In the genomic region with DNA sequence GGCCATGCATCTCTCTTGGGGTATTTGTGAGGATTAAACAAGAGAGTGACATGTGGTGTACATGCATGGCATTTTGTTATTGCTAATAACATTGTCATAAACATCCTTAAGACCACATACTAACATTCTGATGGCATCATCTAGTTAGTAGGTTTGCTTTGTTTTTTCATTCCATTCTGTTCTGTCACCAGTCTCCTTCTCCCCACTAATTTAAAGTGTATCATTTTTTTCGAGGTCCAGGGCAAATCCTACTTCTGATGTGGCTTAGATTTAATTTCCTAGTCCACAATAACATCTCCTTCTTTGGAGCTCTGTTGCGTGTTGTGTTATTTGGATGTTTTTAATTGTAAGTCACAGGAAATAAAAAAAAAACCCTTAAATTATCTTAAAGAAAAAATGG, we compare ENCODE assay signal across 30 cellular contexts.
"Had no signal": no experiment of that assay in that cellular context is flagged by ENCODE, and none has a peak within 500 bp of the region (broad histone marks: within the 10 kb centered on the region; RNA-seq: fewer than 3 reads in every experiment).

No MANE protein-coding gene starts in this region.

- H3K4me3 Mint-ChIP-seq: activated naive CD4-positive, alpha-beta T cell treated with anti-CD3 and anti-CD28 coated beads, Interleukin-2, amount 10 ng/mL, durations not matched to agents 7 days and 5 days; activated naive CD8-positive, alpha-beta T cell treated with anti-CD3 and anti-CD28 coated beads, Interleukin-2, amount 10 ng/mL, durations not matched to agents 7 days and 5 days; activated T-cell treated with anti-CD3 and anti-CD28 coated beads, Interleukin-2, amount 50 U/mL, for 24 hours; naive thymus-derived CD4-positive, alpha-beta T cell; stimulated activated naive B cell treated with anti-CD40 and anti-IgM and Interleukin-4, amounts not matched to agents 10 μg/mL and 1 μg/mL and 100 μg/mL, for 72 hours; T-helper 1 cell treated with Interleukin-12 subunit alpha and Interleukin-12 subunit beta and Interleukin-4 antibody, amounts not matched to agents 30 μg/mL and 1 μg/mL, for 36 hours had no signal

- H3K4me3 ChIP-seq: gastroesophageal sphincter, hepatocyte, ovary, smooth muscle cell, stomach, thyroid gland, upper lobe of right lung had no signal

- DNase-seq: activated CD4-positive, alpha-beta T cell treated with anti-CD3 and anti-CD28 coated beads for 48 hours; activated CD4-positive, alpha-beta T cell treated with anti-CD3 and anti-CD28 coated beads, Interleukin-2, amount 50 U/mL, for 48 hours; activated CD8-positive, alpha-beta memory T cell treated with anti-CD3 and anti-CD28 coated beads, Interleukin-2, amount 50 U/mL, for 48 hours; activated gamma-delta T cell; activated naive CD4-positive, alpha-beta T cell treated with anti-CD3 and anti-CD28 coated beads, Interleukin-2, amount 10 ng/mL, durations not matched to agents 7 days and 5 days; activated naive CD8-positive, alpha-beta T cell treated with anti-CD3 and anti-CD28 coated beads, Interleukin-2, amount 10 ng/mL, durations not matched to agents 7 days and 5 days; activated T-cell treated with anti-CD3 and anti-CD28 coated beads, Interleukin-2, amount 50 U/mL, for 24 hours; amniotic stem cell; central memory CD4-positive, alpha-beta T cell; islet precursor cell; left cardiac atrium; mammary epithelial cell; midbrain; naive thymus-derived CD4-positive, alpha-beta T cell; ovary; retina; stimulated activated CD4-positive, alpha-beta T cell treated with anti-CD3 and anti-CD28 coated beads, Interleukin-1b, Interleukin-23, amount 100 ng/mL, for 48 hours; stimulated activated naive B cell treated with anti-CD40 and anti-IgM and Interleukin-4, amounts not matched to agents 10 μg/mL and 1 μg/mL and 100 μg/mL, for 72 hours; stomach; T-helper 9 cell; thyroid gland; upper lobe of right lung; WERI-Rb-1 had no signal

- ATAC-seq: activated CD4-positive, CD25-positive, alpha-beta regulatory T cell treated with anti-CD3 and anti-CD28 coated beads, Interleukin-2, amount 50 U/mL, for 24 hours; gastroesophageal sphincter; left cardiac atrium; naive thymus-derived CD4-positive, alpha-beta T cell; sciatic nerve; stimulated activated naive B cell treated with anti-CD40 and anti-IgM and Interleukin-4, amounts not matched to agents 10 μg/mL and 1 μg/mL and 100 μg/mL, for 72 hours; upper lobe of right lung had no signal

- H3K9me3 Mint-ChIP-seq: activated naive CD4-positive, alpha-beta T cell treated with anti-CD3 and anti-CD28 coated beads, Interleukin-2, amount 10 ng/mL, durations not matched to agents 7 days and 5 days; activated naive CD8-positive, alpha-beta T cell treated with anti-CD3 and anti-CD28 coated beads, Interleukin-2, amount 10 ng/mL, durations not matched to agents 7 days and 5 days; activated T-cell treated with anti-CD3 and anti-CD28 coated beads, Interleukin-2, amount 50 U/mL, for 24 hours; stimulated activated naive B cell treated with anti-CD40 and anti-IgM and Interleukin-4, amounts not matched to agents 10 μg/mL and 1 μg/mL and 100 μg/mL, for 72 hours; T-helper 1 cell treated with Interleukin-12 subunit alpha and Interleukin-12 subunit beta and Interleukin-4 antibody, amounts not matched to agents 30 μg/mL and 1 μg/mL, for 36 hours had no signal

- H3K4me1 ChIP-seq: upper lobe of right lung had no signal

- H3K36me3 Mint-ChIP-seq: activated naive CD4-positive, alpha-beta T cell treated with anti-CD3 and anti-CD28 coated beads, Interleukin-2, amount 10 ng/mL, durations not matched to agents 7 days and 5 days; activated naive CD8-positive, alpha-beta T cell treated with anti-CD3 and anti-CD28 coated beads, Interleukin-2, amount 10 ng/mL, durations not matched to agents 7 days and 5 days; naive thymus-derived CD4-positive, alpha-beta T cell; stimulated activated naive B cell treated with anti-CD40 and anti-IgM and Interleukin-4, amounts not matched to agents 10 μg/mL and 1 μg/mL and 100 μg/mL, for 72 hours had no signal

- H3K27me3 ChIP-seq: gastroesophageal sphincter, hepatocyte, ovary, stomach, thyroid gland, upper lobe of right lung had no signal

- H3K4me2 ChIP-seq: hepatocyte, smooth muscle cell had no signal

- H2AFZ ChIP-seq: hepatocyte had no signal

- H3K27ac Mint-ChIP-seq: activated naive CD4-positive, alpha-beta T cell treated with anti-CD3 and anti-CD28 coated beads, Interleukin-2, amount 10 ng/mL, durations not matched to agents 7 days and 5 days; activated naive CD8-positive, alpha-beta T cell treated with anti-CD3 and anti-CD28 coated beads, Interleukin-2, amount 10 ng/mL, durations not matched to agents 7 days and 5 days; activated T-cell treated with anti-CD3 and anti-CD28 coated beads, Interleukin-2, amount 50 U/mL, for 24 hours; naive thymus-derived CD4-positive, alpha-beta T cell; progenitor cell of endocrine pancreas; stimulated activated naive B cell treated with anti-CD40 and anti-IgM and Interleukin-4, amounts not matched to agents 10 μg/mL and 1 μg/mL and 100 μg/mL, for 72 hours; T-helper 1 cell treated with Interleukin-12 subunit alpha and Interleukin-12 subunit beta and Interleukin-4 antibody, amounts not matched to agents 30 μg/mL and 1 μg/mL, for 36 hours had no signal

- H3K79me2 ChIP-seq: hepatocyte had no signal

- H3K27ac ChIP-seq: gastroesophageal sphincter, hepatocyte, ovary, stomach, thyroid gland, upper lobe of right lung, WERI-Rb-1 had no signal

- H3K4me1 Mint-ChIP-seq: activated naive CD4-positive, alpha-beta T cell treated with anti-CD3 and anti-CD28 coated beads, Interleukin-2, amount 10 ng/mL, durations not matched to agents 7 days and 5 days; activated naive CD8-positive, alpha-beta T cell treated with anti-CD3 and anti-CD28 coated beads, Interleukin-2, amount 10 ng/mL, durations not matched to agents 7 days and 5 days; naive thymus-derived CD4-positive, alpha-beta T cell; stimulated activated naive B cell treated with anti-CD40 and anti-IgM and Interleukin-4, amounts not matched to agents 10 μg/mL and 1 μg/mL and 100 μg/mL, for 72 hours had no signal

- H3K27me3 Mint-ChIP-seq: activated naive CD4-positive, alpha-beta T cell treated with anti-CD3 and anti-CD28 coated beads, Interleukin-2, amount 10 ng/mL, durations not matched to agents 7 days and 5 days; activated naive CD8-positive, alpha-beta T cell treated with anti-CD3 and anti-CD28 coated beads, Interleukin-2, amount 10 ng/mL, durations not matched to agents 7 days and 5 days had no signal

- H3K9me3 ChIP-seq: gastroesophageal sphincter, ovary, stomach, thyroid gland, upper lobe of right lung had no signal

- H3K36me3 ChIP-seq: gastroesophageal sphincter, ovary, stomach, thyroid gland, upper lobe of right lung, WERI-Rb-1 had no signal
